ENCODE assay signal across 1 cellular context in the genomic region with DNA sequence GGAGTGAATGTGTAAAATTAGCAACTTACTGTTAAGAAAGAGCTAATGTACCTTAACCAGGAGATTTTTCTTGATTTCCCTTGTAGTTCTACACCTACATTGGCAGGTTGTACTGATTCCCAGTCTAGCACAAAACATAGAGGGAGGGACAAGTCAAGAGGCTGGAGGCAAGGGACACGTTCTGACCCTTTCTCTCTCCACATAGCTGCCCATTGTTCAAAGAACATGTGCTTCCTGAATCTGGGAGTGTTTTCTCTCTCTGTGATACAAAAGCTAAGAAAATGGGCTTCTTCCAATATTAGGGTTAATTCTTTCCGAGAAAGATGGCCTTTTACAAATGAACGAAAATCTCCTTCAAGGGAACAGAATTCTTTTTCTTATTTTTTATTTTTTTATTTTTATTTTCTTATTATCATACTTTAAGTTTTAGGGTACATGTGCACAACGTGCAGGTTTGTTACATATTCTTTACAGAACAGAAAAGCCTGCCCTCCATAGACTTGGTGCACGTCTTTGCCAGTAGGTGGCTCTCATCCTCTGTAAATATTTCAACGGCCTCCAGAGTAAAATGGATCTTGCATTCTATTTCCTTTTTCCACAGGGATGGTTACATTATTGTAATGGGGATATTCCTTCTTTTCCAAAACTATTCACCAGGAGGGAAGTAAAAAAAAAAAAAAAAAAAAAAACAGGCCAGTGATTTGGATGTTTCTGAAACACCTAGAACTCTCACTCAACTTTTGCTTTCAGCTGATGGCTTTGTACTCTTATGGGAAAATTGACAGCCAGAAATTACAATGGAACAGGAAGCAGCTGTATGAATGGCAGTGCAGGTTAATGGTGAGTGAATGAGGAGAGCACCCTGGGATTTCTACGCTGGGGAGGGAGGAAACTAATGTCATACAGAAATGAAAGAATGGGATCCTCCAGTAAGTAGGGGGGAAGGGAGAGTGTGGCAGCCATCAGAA.
TF ChIP-seq lines count a peak whose summit lies in the region.

No MANE protein-coding gene starts in this region.

TF ChIP-seq in endothelial cell of umbilical vein, 7 proteins besides CTCF, POLR2A, EP300 and RAD21:
- TF ChIP-seq MYC (IDR thresholded peaks at IDR 0.05; ENCODE audit: low read depth, low read length) (no peak), GATA2 (IDR thresholded peaks at IDR 0.05; ENCODE audit: insufficient read depth, insufficient read length, low read depth, low read length) (no peak), EZH2 (IDR thresholded peaks at IDR 0.05; ENCODE audit: borderline replicate concordance, low read depth, low read length, severe bottlenecking) (no peak), FOS (IDR thresholded peaks at IDR 0.05; ENCODE audit: borderline replicate concordance, insufficient read depth, low read length) (no peak), JUN (IDR thresholded peaks at IDR 0.05; ENCODE audit: borderline replicate concordance, insufficient read depth, insufficient read length, low read depth) (no peak), POLR2AphosphoS5 (IDR thresholded peaks at IDR 0.05; ENCODE audit: insufficient read depth, low read depth, low read length) (no peak)
- TF ChIP-seq, protein P1, sequence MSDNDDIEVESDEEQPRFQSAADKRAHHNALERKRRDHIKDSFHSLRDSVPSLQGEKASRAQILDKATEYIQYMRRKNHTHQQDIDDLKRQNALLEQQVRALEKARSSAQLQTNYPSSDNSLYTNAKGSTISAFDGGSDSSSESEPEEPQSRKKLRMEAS (IDR thresholded peaks at IDR 0.05; ENCODE audit: insufficient read depth, insufficient read length) = no peak
